In genomic region chr4:156672492-156672891, GRCh38 we compare ENCODE assay signal across 15 cellular contexts.
A peak's percentile ranks its signal among the peaks of the same experiment; 100 is the strongest.
DNase-seq lines count a peak whose midpoint lies in the region; ATAC-seq, FAIRE-seq and TF ChIP-seq lines count a peak whose summit lies in the region.
"Had no signal": no experiment of that assay in that cellular context is flagged by ENCODE, and none has a peak within 500 bp of the region (broad histone marks: within the 10 kb centered on the region; RNA-seq: fewer than 3 reads in every experiment).

No MANE protein-coding gene starts in this region.

- peak; percentile 46 for FAIRE-seq in GM12892 (lab: Jason Lieb, UNC)

- no peak overlapping the region for H2AK5ac ChIP-seq in neuronal stem cell (ENCODE audit: low read depth, low read length)

- H3K9ac ChIP-seq in neuronal stem cell (ENCODE audit: low read depth, low read length, poor library complexity) (no peak overlapping the region), colonic mucosa (ENCODE audit: low read depth in 2 of 2, low read length in 2 of 2) (no peak overlapping the region)
- H3K9ac ChIP-seq: KMS-11 had no signal

- H3K79me1 ChIP-seq in neuronal stem cell (ENCODE audit: low read depth, low read length) = no peaks in the 10 kb centered on the region

- no peak overlapping the region for H3K18ac ChIP-seq in neuronal stem cell (ENCODE audit: low read length)

- H3K4me3 ChIP-seq in neuronal stem cell (ENCODE audit: low read length in 2 of 2) = no peak overlapping the region
- no peak overlapping the region for H3K4me3 ChIP-seq in colonic mucosa

- H3K36me3 ChIP-seq in neuronal stem cell (replicated peaks in 1 of 2; ENCODE audit: control insufficient read depth in 2 of 2, insufficient read depth in 2 of 2, low read length in 2 of 2) (no peaks in the 10 kb centered on the region), colonic mucosa (no peaks in the 10 kb centered on the region)
- H3K36me3 ChIP-seq: adrenal gland had no signal

- no peak overlapping the region for H2BK5ac ChIP-seq in neuronal stem cell (ENCODE audit: low read length)

- no peak overlapping the region for H2BK120ac ChIP-seq in neuronal stem cell (ENCODE audit: low read depth, low read length)

- H3K4me2 ChIP-seq in neuronal stem cell (ENCODE audit: insufficient read depth, low read length, poor library complexity, severe bottlenecking) = no peak overlapping the region
- H3K4me2 ChIP-seq: KMS-11 had no signal

- no peak overlapping the region for H2BK12ac ChIP-seq in neuronal stem cell (ENCODE audit: low read length)

- no peak overlapping the region for H2BK15ac ChIP-seq in neuronal stem cell (ENCODE audit: low read length)

- no CpG with 5 or more reads among the region's 3 CpGs for WGBS in neuronal stem cell (ENCODE audit: extremely low coverage in 2 of 2, insufficient read length in 2 of 2, insufficient replicate concordance in 1 of 2), 2 donors

- no peak for DNase-seq in GM12892 (ENCODE audit: insufficient read length)
- DNase-seq in NCI-H69 (lab: John Stamatoyannopoulos, UW) = peak; percentile 6
- peak; percentile 70 for DNase-seq in fibroblast of gingiva (ENCODE audit: low read depth)
- DNase-seq in neuronal stem cell (ENCODE audit: low spot score) = no peak
- DNase-seq in iPS-NIHi7 (ENCODE audit: extremely low spot score) = no peak
- DNase-seq in colonic mucosa = no peak
- DNase-seq: activated CD4-positive, alpha-beta memory T cell treated with anti-CD3 and anti-CD28 coated beads for 36 hours; activated T-cell treated with anti-CD3 and anti-CD28 coated beads, Interleukin-2, amount 50 U/mL, for 72 hours; left cardiac atrium; naive thymus-derived CD8-positive, alpha-beta T cell had no signal

- H3K27me3 ChIP-seq in neuronal stem cell (ENCODE audit: control insufficient read depth in 3 of 3, insufficient read depth in 3 of 3, low read depth in 1 of 3, low read length in 3 of 3) = no peaks in the 10 kb centered on the region
- H3K27me3 ChIP-seq in colonic mucosa = no peaks in the 10 kb centered on the region
- H3K27me3 ChIP-seq: adrenal gland had no signal

- H3K4me1 ChIP-seq in neuronal stem cell (ENCODE audit: control insufficient read depth in 2 of 2, insufficient read depth in 1 of 2, low read depth in 1 of 2, low read length in 2 of 2) (peaks cover 2% of the 10 kb centered on the region in 2 donors), colonic mucosa (no peaks in the 10 kb centered on the region)

- no peak for TF ChIP-seq CTCF in colonic mucosa (IDR thresholded peaks at IDR 0.05)

- H3K9me3 ChIP-seq in neuronal stem cell (replicated peaks in 1 of 2; ENCODE audit: control insufficient read depth in 2 of 2, insufficient read depth in 1 of 2, low read depth in 1 of 2, low read length in 2 of 2) (no peaks in the 10 kb centered on the region), colonic mucosa (no peaks in the 10 kb centered on the region)
- H3K9me3 ChIP-seq: adrenal gland had no signal

- H4K8ac ChIP-seq in neuronal stem cell (ENCODE audit: low read depth, low read length) = no peak overlapping the region

- ATAC-seq in GM18858 (IDR thresholded peaks at IDR 0.05; ENCODE audit: unreplicated experiment) (no peak), HG03095 (IDR thresholded peaks at IDR 0.05; ENCODE audit: unreplicated experiment) (no peak)
- ATAC-seq: activated T-cell treated with anti-CD3 and anti-CD28 coated beads, Interleukin-2, amount 50 U/mL, for 72 hours; naive thymus-derived CD8-positive, alpha-beta T cell had no signal

- intact Hi-C loops in colonic mucosa (cut with DNase I) = loop anchor here (10.0 kb wide), 2 partner anchors 198 to 378 kb away; no protein-coding TSS in a partner anchor

- TF ChIP-seq POLR2A in GM12892 (IDR thresholded peaks at IDR 0.05; ENCODE audit: low read depth, low read length) = no peak

- no peak overlapping the region for H3K4ac ChIP-seq in neuronal stem cell (ENCODE audit: low read length)

- no peak overlapping the region for H3K14ac ChIP-seq in neuronal stem cell (ENCODE audit: low read length)

- H2AFZ ChIP-seq in neuronal stem cell (ENCODE audit: low read length) = peak overlapping the region; percentile 45

- no peak overlapping the region for H3K27ac ChIP-seq in neuronal stem cell (replicated peaks; ENCODE audit: low read length)
- H3K27ac ChIP-seq in colonic mucosa = no peak overlapping the region
- H3K27ac ChIP-seq: HL-60, KMS-11 had no signal

- H4K91ac ChIP-seq in neuronal stem cell (ENCODE audit: low read depth, low read length, poor library complexity) = no peak overlapping the region

- H3K23ac ChIP-seq in neuronal stem cell (ENCODE audit: low read depth, low read length, poor library complexity) = no peak overlapping the region

Comparison
In these comparisons a context has a peak if more than half of its experiments do, and no peak if none do; other contexts are left out.
1. DNase-seq: peak in NCI-H69 (single experiment) and fibroblast of gingiva (single experiment); none in GM12892 (single experiment), neuronal stem cell (single experiment), iPS-NIHi7 (single experiment) and colonic mucosa (single experiment).